8 cellular contexts compared by ENCODE assay signal in genomic region chr3:101676765-101677435, GRCh38. TPM values are rescaled to one million over a fixed set of nuclear protein-coding genes. Genes with fewer than 3 reads are reported as not detected.
DNase-seq lines count a peak whose midpoint lies in the region; ATAC-seq lines count a peak whose summit lies in the region.

TSS of gene ZBTB11 (minus strand) at chr3:101677132. CDS start at chr3:101676914, 218 bp downstream.

- H3K27me3 ChIP-seq in ectodermal cell (ENCODE audit: control insufficient read depth, insufficient read depth, low read length, poor library complexity, severe bottlenecking) = no peaks in the 10 kb centered on the region

- peaks cover 36% of the 10 kb centered on the region for H3K4me1 Mint-ChIP-seq in activated CD4-positive, alpha-beta T cell treated with anti-CD3 and anti-CD28 coated beads, Interleukin-2, amount 10 ng/mL, durations not matched to agents 24 days and 14 days
- peaks cover 20% of the 10 kb centered on the region for H3K4me1 Mint-ChIP-seq in memory B cell

- 0% methylated on average over 56 to 57 of the region's 57 CpGs for WGBS in ectodermal cell, 2 experiments

- no peaks in the 10 kb centered on the region for H3K9me3 ChIP-seq in ectodermal cell (ENCODE audit: control insufficient read depth, low read length)

- no peaks in the 10 kb centered on the region for H3K27me3 Mint-ChIP-seq in activated CD4-positive, alpha-beta T cell treated with anti-CD3 and anti-CD28 coated beads, Interleukin-2, amount 10 ng/mL, durations not matched to agents 24 days and 14 days
- H3K27me3 Mint-ChIP-seq in memory B cell = no peaks in the 10 kb centered on the region

- ATAC-seq in GM19324 (IDR thresholded peaks at IDR 0.05; ENCODE audit: low FRiP score, unreplicated experiment) (peak; percentile 56), HG03521 (IDR thresholded peaks at IDR 0.05; ENCODE audit: unreplicated experiment) (peak; percentile 63), memory B cell (ENCODE audit: low read depth) (peak; percentile 66)

- intact Hi-C loops in activated CD4-positive, alpha-beta T cell treated with anti-CD3 and anti-CD28 coated beads, Interleukin-2, amount 10 ng/mL, durations not matched to agents 24 days and 14 days (cut with micrococcal nuclease) = loop anchor here (1.0 to 5.0 kb wide), 10 partner anchors 9 to 1416 kb away; partner anchors contain the start of genes CEP97, LNP1, NXPE3 and PCNP

- H3K27ac ChIP-seq in ectodermal cell (ENCODE audit: insufficient read depth, low read depth, low read length, poor library complexity, severe bottlenecking) = peak within 1 kb of the TSS; percentile 81

- H3K36me3 ChIP-seq in ectodermal cell (ENCODE audit: control insufficient read depth, insufficient read depth, low read length) = peaks cover 21% of the 10 kb centered on the region

- peaks cover 8% of the 10 kb centered on the region for H3K4me1 ChIP-seq in ectodermal cell (ENCODE audit: control insufficient read depth, insufficient read depth, low read length)

- peak within 1 kb of the TSS; percentile 89 for H3K4me3 Mint-ChIP-seq in activated CD4-positive, alpha-beta T cell treated with anti-CD3 and anti-CD28 coated beads, Interleukin-2, amount 10 ng/mL, durations not matched to agents 24 days and 14 days
- peak within 1 kb of the TSS; percentile 89 for H3K4me3 Mint-ChIP-seq in memory B cell

- no peaks in the 10 kb centered on the region for H3K9me3 Mint-ChIP-seq in activated CD4-positive, alpha-beta T cell treated with anti-CD3 and anti-CD28 coated beads, Interleukin-2, amount 10 ng/mL, durations not matched to agents 24 days and 14 days
- H3K9me3 Mint-ChIP-seq in memory B cell = no peaks in the 10 kb centered on the region

- H3K4me3 ChIP-seq in ectodermal cell (ENCODE audit: insufficient read depth, low read depth, low read length) = peak within 1 kb of the TSS; percentile 91

- peaks cover 50% of the 10 kb centered on the region for H3K36me3 Mint-ChIP-seq in activated CD4-positive, alpha-beta T cell treated with anti-CD3 and anti-CD28 coated beads, Interleukin-2, amount 10 ng/mL, durations not matched to agents 24 days and 14 days (ENCODE audit: low read depth)
- peaks cover 13% of the 10 kb centered on the region for H3K36me3 Mint-ChIP-seq in memory B cell

- DNase-seq in AG08395 (ENCODE audit: low spot score) = peak; percentile 98
- DNase-seq in activated CD4-positive, alpha-beta T cell treated with anti-CD3 and anti-CD28 coated beads, Interleukin-2, amount 10 ng/mL, durations not matched to agents 24 days and 14 days = peak; percentile 100
- DNase-seq in memory B cell (ENCODE audit: low spot score in 2 of 2) = peak; percentile 99
- DNase-seq in stimulated activated CD8-positive, alpha-beta memory T cell treated with anti-CD3 and anti-CD28 coated beads, Interleukin-15, amount 100 ng/mL, for 24 hours (ENCODE audit: low read depth) = peak; percentile 99
- DNase-seq in OCI-M1 (lab: John Stamatoyannopoulos, UW) = no peak

- peak within 1 kb of the TSS; percentile 97 for H3K27ac Mint-ChIP-seq in activated CD4-positive, alpha-beta T cell treated with anti-CD3 and anti-CD28 coated beads, Interleukin-2, amount 10 ng/mL, durations not matched to agents 24 days and 14 days
- peak within 1 kb of the TSS; percentile 94 for H3K27ac Mint-ChIP-seq in memory B cell

RNA-seq across cellular contexts. Expression of gene ZBTB11, which starts in this region (rescaled TPM):
- total RNA-seq in activated CD4-positive, alpha-beta T cell treated with anti-CD3 and anti-CD28 coated beads, Interleukin-2, amount 10 ng/mL, durations not matched to agents 24 days and 14 days = 29.0 and 30.2 TPM in 2 replicates
- 12.2 TPM for polyA plus RNA-seq in ectodermal cell (2013, experiment 1 of 4)
- polyA plus RNA-seq in ectodermal cell (2013, experiment 2 of 4) = 11.8 TPM
- 10.2 TPM for polyA plus RNA-seq in ectodermal cell (2013, experiment 3 of 4)
- polyA plus RNA-seq in ectodermal cell (2013, experiment 4 of 4) = 12.2 TPM
